8 cellular contexts compared by ENCODE assay signal in the genomic region with DNA sequence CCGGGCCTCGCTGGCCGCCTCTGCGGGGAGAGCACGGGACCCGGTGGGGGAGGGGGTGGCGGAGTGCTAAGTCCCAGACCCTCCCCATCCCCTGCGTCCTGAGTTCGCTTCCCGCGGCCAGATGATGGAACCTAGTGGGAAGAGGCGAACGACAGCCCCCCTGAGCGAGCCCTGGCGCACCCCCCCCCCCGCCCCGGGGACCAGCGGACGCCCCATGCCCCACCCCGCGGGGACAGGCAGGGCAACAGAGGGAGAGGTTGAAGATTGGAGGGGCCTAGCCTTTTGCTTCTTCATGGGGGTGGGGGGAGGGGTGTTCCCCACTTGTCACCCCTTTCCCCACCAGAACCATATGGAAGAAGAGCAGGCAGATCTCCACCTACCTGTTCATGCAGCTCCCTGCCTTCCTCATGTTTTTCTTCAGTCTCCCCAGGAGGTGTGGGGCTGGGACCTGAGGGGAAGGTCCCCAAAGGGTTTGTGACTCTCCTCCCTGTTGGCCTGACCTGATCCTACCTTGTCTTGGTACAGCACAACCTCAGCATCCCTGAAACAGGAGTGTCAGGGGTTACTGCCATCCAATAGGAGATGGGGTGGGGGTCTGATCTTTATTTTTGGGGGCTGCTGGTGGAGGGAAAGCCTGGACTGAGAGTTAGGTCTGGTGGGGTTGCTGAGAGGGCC. TPM values are rescaled to one million over a fixed set of nuclear protein-coding genes. Genes with fewer than 3 reads are reported as not detected.
DNase-seq lines count a peak whose midpoint lies in the region; ATAC-seq, FAIRE-seq and TF ChIP-seq lines count a peak whose summit lies in the region.

No MANE protein-coding gene starts in this region.

- H3K4me3 ChIP-seq in GM23248 (peak overlapping the region; percentile 82), WI38 (ENCODE audit: low read depth, low read length) (peak overlapping the region; percentile 94), gastroesophageal sphincter (peak overlapping the region; percentile 91 to 96), small intestine (ENCODE audit: low read depth in 1 of 2, low read length in 2 of 2) (peak overlapping the region; percentile 59 to 88)

- no peak for TF ChIP-seq POLR2A in gastroesophageal sphincter (IDR thresholded peaks at IDR 0.05)

- H3K9me2 ChIP-seq in GM23248 (ENCODE audit: insufficient read depth): no peaks in the 10 kb centered on the region

- H3K36me3 ChIP-seq in GM23248 (ENCODE audit: low read depth): peaks cover 14% of the 10 kb centered on the region; the same call in 1 of the 2 replicates
- peaks cover 0 to 24% of the 10 kb centered on the region in 2 donors for H3K36me3 ChIP-seq in gastroesophageal sphincter
- H3K36me3 ChIP-seq in small intestine (ENCODE audit: control insufficient read depth in 2 of 2, insufficient read depth in 2 of 2, low read length in 2 of 2): no peaks in the 10 kb centered on the region

- H3K4me1 ChIP-seq in GM23248 (ENCODE audit: insufficient read depth): peaks cover 16% of the 10 kb centered on the region
- peaks cover 0 to 40% (median 5%) of the 10 kb centered on the region in 3 donors for H3K4me1 ChIP-seq in gastroesophageal sphincter
- peaks cover 2 to 4% of the 10 kb centered on the region in 2 donors for H3K4me1 ChIP-seq in small intestine (ENCODE audit: control insufficient read depth in 2 of 2, insufficient read depth in 1 of 2, low read depth in 1 of 2, low read length in 1 of 2)

- no peaks in the 10 kb centered on the region for H4K20me1 ChIP-seq in GM23248 (ENCODE audit: insufficient read depth)

- 1% methylated on average over 20 of the region's 21 CpGs; no CpG with 5 or more reads in 1 of the 2 experiments for WGBS in GM23248 (ENCODE audit: low coverage in 1 of 2, low lambda C conversion rate in 2 of 2, missing lambda C conversion rate in 2 of 2), 2 experiments
- WGBS in gastroesophageal sphincter (ENCODE audit: low coverage in 1 of 2), 2 donors: no CpG with 5 or more reads among the region's 21 CpGs
- 0 to 1% (median 0%) methylated on average over 12 to 20 of the region's 21 CpGs for WGBS in small intestine, 3 donors

- H3F3A ChIP-seq in GM23248 (ENCODE audit: insufficient read depth): no peaks in the 10 kb centered on the region

- no peaks in the 10 kb centered on the region for H3K27me3 ChIP-seq in GM23248 (replicated peaks; ENCODE audit: insufficient read depth)
- H3K27me3 ChIP-seq in gastroesophageal sphincter: no peaks in the 10 kb centered on the region
- H3K27me3 ChIP-seq in small intestine (ENCODE audit: control insufficient read depth in 2 of 2, insufficient read depth in 2 of 2, low read length in 2 of 2): no peaks in the 10 kb centered on the region

- ATAC-seq in gastroesophageal sphincter (no peak), HG03565 (IDR thresholded peaks at IDR 0.05; ENCODE audit: unreplicated experiment) (no peak), HG03432 (IDR thresholded peaks at IDR 0.05; ENCODE audit: unreplicated experiment) (no peak), HG03139 (IDR thresholded peaks at IDR 0.05; ENCODE audit: unreplicated experiment) (no peak)

- H3K4me2 ChIP-seq in GM23248 (ENCODE audit: unreplicated experiment): peak overlapping the region; percentile 99

- no peak for TF ChIP-seq CTCF in C4-2B (conservative IDR thresholded peaks at IDR 0.05)
- TF ChIP-seq CTCF in WI38 (IDR thresholded peaks at IDR 0.05; ENCODE audit: low read depth, low read length): no peak
- TF ChIP-seq CTCF in gastroesophageal sphincter (IDR thresholded peaks at IDR 0.05): no peak

- peak overlapping the region; percentile 90 for H2AFZ ChIP-seq in GM23248

- no peaks in the 10 kb centered on the region for H3K9me3 ChIP-seq in GM23248 (ENCODE audit: low read depth)
- no peaks in the 10 kb centered on the region for H3K9me3 ChIP-seq in gastroesophageal sphincter
- no peaks in the 10 kb centered on the region for H3K9me3 ChIP-seq in small intestine (ENCODE audit: control insufficient read depth, low read depth)

- H3K9ac ChIP-seq in GM23248: peak overlapping the region; percentile 95

- no peak for TF ChIP-seq EP300 in gastroesophageal sphincter (IDR thresholded peaks at IDR 0.05)

- peak overlapping the region; percentile 95 for H3K27ac ChIP-seq in C4-2B
- H3K27ac ChIP-seq in GM23248: peak overlapping the region; percentile 92
- H3K27ac ChIP-seq in gastroesophageal sphincter: peak overlapping the region; percentile 83 to 97 (median 96)
- H3K27ac ChIP-seq in small intestine (ENCODE audit: low read depth in 1 of 2, low read length in 1 of 2): peak overlapping the region; percentile 30 to 98

- peaks cover 54% of the 10 kb centered on the region for H3K79me2 ChIP-seq in GM23248 (ENCODE audit: insufficient read depth)

- in situ Hi-C loops in GM23248 (cut with MboI): no loop called here

- FAIRE-seq in small intestine (lab: Jason Lieb, UNC): no peak

- DNase-seq in GM23248 (no peak), small intestine (no peak)

RNA-seq across cellular contexts. Expression of gene FAM53C, which starts 0.5 kb away (rescaled TPM):
- total RNA-seq in GM23248 (2014; rRNA removed; shearing (Covaris generic)): 26.8 and 34.8 TPM in 2 replicates
- polyA plus RNA-seq in GM23248 (2016; fragmentation: Nextera tagmentation; extraction: Ambion mirVana) (25.5 and 26.7 TPM in 2 replicates), small intestine (10 to 100 TPM in 1 of 3 donors, 1 to 10 TPM in 2; 5.4 to 10.3 (median 6.7) TPM)
- total RNA-seq in gastroesophageal sphincter: 10 to 100 TPM; 26.3 to 30.5 (median 29.8) TPM

RNA-seq across cellular contexts. Expression of gene CDC25C, which starts 6.9 kb away (rescaled TPM):
- total RNA-seq in GM23248 (2014; rRNA removed; shearing (Covaris generic)): 4.5 and 5.9 TPM in 2 replicates
- polyA plus RNA-seq in GM23248 (2016; fragmentation: Nextera tagmentation; extraction: Ambion mirVana) (2.9 and 4.4 TPM in 2 replicates), small intestine (1 to 10 TPM in 2 of 3 donors, under 1 TPM in 1; 0.54 to 8.8 (median 4.2) TPM)
- under 1 TPM in 1 of 4 donors, not detected in 3; 0.45 TPM for total RNA-seq in gastroesophageal sphincter

RNA-seq across cellular contexts. Expression of gene KDM3B, which starts 13.9 kb away (rescaled TPM):
- 26.8 and 28.3 TPM in 2 replicates for total RNA-seq in GM23248 (2014; rRNA removed; shearing (Covaris generic))
- polyA plus RNA-seq in GM23248 (2016; fragmentation: Nextera tagmentation; extraction: Ambion mirVana) (9.8 and 12.6 TPM in 2 replicates), small intestine (10 to 100 TPM; 18.6 to 26.8 (median 23.5) TPM)
- total RNA-seq in gastroesophageal sphincter: 10 to 100 TPM; 63.4 to 94.0 (median 77.8) TPM
